Comparison of ENCODE assay signal across 24 cellular contexts in the genomic region with DNA sequence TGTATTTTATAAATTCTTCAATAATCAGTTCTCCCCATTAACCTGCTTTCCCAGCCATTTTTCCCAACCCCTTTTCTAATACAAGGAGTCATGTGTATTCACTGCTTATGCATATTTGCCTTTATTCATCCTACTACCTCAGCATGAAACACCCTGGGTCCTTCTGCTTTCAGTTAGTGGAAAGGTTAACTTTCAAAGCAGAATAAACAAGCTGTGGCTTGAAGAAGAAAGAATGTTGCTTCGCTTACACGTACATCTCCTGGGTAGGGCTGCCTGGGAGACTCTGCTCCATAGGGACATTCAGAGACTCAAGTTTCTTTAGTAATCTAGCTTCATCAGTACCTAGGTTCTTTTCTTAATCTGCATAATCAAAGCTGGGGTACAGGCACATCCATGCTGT.
A peak's percentile ranks its signal among the peaks of the same experiment; 100 is the strongest.
DNase-seq lines count a peak whose midpoint lies in the region; ATAC-seq, FAIRE-seq and TF ChIP-seq lines count a peak whose summit lies in the region.
"Had no signal": no experiment of that assay in that cellular context is flagged by ENCODE, and none has a peak within 500 bp of the region (broad histone marks: within the 10 kb centered on the region; RNA-seq: fewer than 3 reads in every experiment).

No MANE protein-coding gene starts in this region.

- peaks cover 2% of the 10 kb centered on the region for H3K27me3 Mint-ChIP-seq in GM23338 (ENCODE audit: insufficient read depth, low read depth, poor library complexity)
- H3K27me3 Mint-ChIP-seq: B cell; CD4-positive, alpha-beta T cell had no signal

- H3K4me3 ChIP-seq in GM23338 = no peak overlapping the region
- no peak overlapping the region for H3K4me3 ChIP-seq in bronchial epithelial cell (ENCODE audit: low read depth, low read length)
- no peak overlapping the region for H3K4me3 ChIP-seq in lower leg skin (ENCODE audit: low read depth, poor library complexity, severe bottlenecking)
- H3K4me3 ChIP-seq in heart left ventricle = no peak overlapping the region
- H3K4me3 ChIP-seq: A549; BLaER1 treated with 17β-estradiol and CSF1 and Interleukin-3, amounts not matched to agents 10 nM and 100 nM had no signal

- peak; percentile 27 for DNase-seq in NCI-H2171 treated with DMSO at 0.1 percent for 48 hours (lab: John Stamatoyannopoulos, UW)
- DNase-seq in NCI-H2171 (lab: John Stamatoyannopoulos, UW) = no peak
- DNase-seq in GM23338 (ENCODE audit: low spot score) = peak; percentile 5
- peak; percentile 49 for DNase-seq in bronchial epithelial cell (ENCODE audit: low read depth)
- DNase-seq in foreskin keratinocyte = peak; percentile 49 to 77
- DNase-seq in lower leg skin (ENCODE audit: low spot score in 2 of 2) = no peak
- DNase-seq in heart left ventricle = no peak
- DNase-seq: AML-193; Caco-2; Calu3; CD4-positive, alpha-beta T cell; CD8-positive, alpha-beta T cell; DMS79 treated with DMSO at 0.1 percent for 48 hours; GF-D8 had no signal

- no peak overlapping the region for H3K27ac Mint-ChIP-seq in GM23338
- H3K27ac Mint-ChIP-seq: B cell; CD4-positive, alpha-beta T cell; CD8-positive, alpha-beta T cell had no signal

- no peaks in the 10 kb centered on the region for H3K9me3 Mint-ChIP-seq in GM23338

- no peaks in the 10 kb centered on the region for H3K36me3 Mint-ChIP-seq in GM23338 (ENCODE audit: low read depth)
- H3K36me3 Mint-ChIP-seq: CD8-positive, alpha-beta T cell had no signal

- peaks cover 16% of the 10 kb centered on the region for H3K4me1 Mint-ChIP-seq in GM23338
- H3K4me1 Mint-ChIP-seq: B cell had no signal

- H3K4me2 ChIP-seq in GM23338 = no peak overlapping the region
- H3K4me2 ChIP-seq: A549; BLaER1 treated with 17β-estradiol and CSF1 and Interleukin-3, amounts not matched to agents 10 nM and 100 nM had no signal

- intact Hi-C loops in lower leg skin (cut with DNase I; ENCODE audit: low total_unique reads) (no loop called here), heart left ventricle (cut with DNase I) (no loop called here)

- H3K4me3 Mint-ChIP-seq in GM23338 = no peak overlapping the region
- H3K4me3 Mint-ChIP-seq: B cell; CD4-positive, alpha-beta T cell; CD8-positive, alpha-beta T cell had no signal

- no peak for FAIRE-seq in bronchial epithelial cell (lab: Jason Lieb, UNC)
- FAIRE-seq: A549, D721Med, G401.6, GM12891, GM19239 had no signal

- no peaks in the 10 kb centered on the region; the same call in 1 of the 2 replicates for H3K9me2 ChIP-seq in GM23338 (ENCODE audit: insufficient read depth)

- TF ChIP-seq POLR2A in lower leg skin (IDR thresholded peaks at IDR 0.05) (no peak), heart left ventricle (IDR thresholded peaks at IDR 0.05) (no peak)

- H3K36me3 ChIP-seq in GM23338 (ENCODE audit: insufficient read depth) (no peaks in the 10 kb centered on the region), bronchial epithelial cell (ENCODE audit: control insufficient read depth, insufficient read depth, low read length) (no peaks in the 10 kb centered on the region), heart left ventricle (no peaks in the 10 kb centered on the region)
- H3K36me3 ChIP-seq: BLaER1 treated with 17β-estradiol and CSF1 and Interleukin-3, amounts not matched to agents 10 nM and 100 nM had no signal

- H3K27me3 ChIP-seq in GM23338 (ENCODE audit: insufficient read depth) (no peaks in the 10 kb centered on the region), bronchial epithelial cell (ENCODE audit: control insufficient read depth, insufficient read depth, low read length) (no peaks in the 10 kb centered on the region), foreskin keratinocyte (no peaks in the 10 kb centered on the region), heart left ventricle (no peaks in the 10 kb centered on the region)
- H3K27me3 ChIP-seq: BLaER1 treated with 17β-estradiol and CSF1 and Interleukin-3, amounts not matched to agents 10 nM and 100 nM had no signal

- no peaks in the 10 kb centered on the region for H3K79me2 ChIP-seq in GM23338 (replicated peaks; ENCODE audit: insufficient read depth)

- WGBS in lower leg skin, 2 donors = 38 to 59% methylated on average over 2 of the region's 2 CpGs
- WGBS in heart left ventricle, 4 donors = 59 to 90% (median 85%) methylated on average over 2 of the region's 2 CpGs

- no peak for TF ChIP-seq CTCF in GM23338 (conservative IDR thresholded peaks at IDR 0.05; ENCODE audit: low read depth in 2 of 2)
- TF ChIP-seq CTCF in bronchial epithelial cell (IDR thresholded peaks at IDR 0.05; ENCODE audit: insufficient read depth, low read length, severe bottlenecking) = no peak
- no peak for TF ChIP-seq CTCF in foreskin keratinocyte (conservative IDR thresholded peaks at IDR 0.05)
- no peak for TF ChIP-seq CTCF in lower leg skin (IDR thresholded peaks at IDR 0.05)
- TF ChIP-seq CTCF in heart left ventricle (IDR thresholded peaks at IDR 0.05) = no peak

- no peaks in the 10 kb centered on the region for H3F3A ChIP-seq in GM23338 (replicated peaks; ENCODE audit: low read depth)

- ATAC-seq in GM23338 (no peak; the same call in 2 of the 3 replicates), foreskin keratinocyte (peak; percentile 18), GM18868 (IDR thresholded peaks at IDR 0.05; ENCODE audit: unreplicated experiment) (no peak), heart left ventricle (no peak)
- ATAC-seq: A549; CD8-positive, alpha-beta T cell had no signal

- H3K27ac ChIP-seq in GM23338 (ENCODE audit: low read depth) (no peak overlapping the region), foreskin keratinocyte (no peak overlapping the region), heart left ventricle (no peak overlapping the region)
- H3K27ac ChIP-seq: 22Rv1; A549; BLaER1 treated with 17β-estradiol and CSF1 and Interleukin-3, amounts not matched to agents 10 nM and 100 nM; C4-2B had no signal

- H3K4me1 ChIP-seq in GM23338 (ENCODE audit: insufficient read depth) (0 out of 2 replicates have a peak, but pooled peaks cover 6% of the 10 kb centered on the region), foreskin keratinocyte (no peaks in the 10 kb centered on the region), heart left ventricle (peaks cover 0 to 3% (median 0%) of the 10 kb centered on the region in 12 donors)
- H3K4me1 ChIP-seq: A549; BLaER1 treated with 17β-estradiol and CSF1 and Interleukin-3, amounts not matched to agents 10 nM and 100 nM; Caco-2 had no signal

- H4K20me1 ChIP-seq in GM23338 (replicated peaks; ENCODE audit: insufficient read depth) = no peaks in the 10 kb centered on the region
- H4K20me1 ChIP-seq: BLaER1 treated with 17β-estradiol and CSF1 and Interleukin-3, amounts not matched to agents 10 nM and 100 nM had no signal

- H2AFZ ChIP-seq in GM23338 = no peak overlapping the region

- peaks cover 0 to 5% (median 0%) of the 10 kb centered on the region in 12 donors for H3K9me3 ChIP-seq in heart left ventricle
- H3K9me3 ChIP-seq: A549, Caco-2 had no signal

TF ChIP-seq in GM23338, 12 proteins besides CTCF, POLR2A, EP300 and RAD21 (continues in another document):
- TF ChIP-seq STAT1 (IDR thresholded peaks at IDR 0.05; ENCODE audit: unreplicated experiment) (no peak), POLR2AphosphoS5 (IDR thresholded peaks at IDR 0.05; ENCODE audit: low read depth) (no peak), CREB1 (CRISPR knock-in tag; IDR thresholded peaks at IDR 0.05; ENCODE audit: low read depth) (no peak)

Comparison
In these comparisons a context has a peak if more than half of its experiments do, and no peak if none do; other contexts are left out.
1. DNase-seq: peak in NCI-H2171 treated with DMSO at 0.1 percent for 48 hours (single experiment), GM23338 (single experiment), bronchial epithelial cell (single experiment) and foreskin keratinocyte (2 of 2); none in NCI-H2171 (single experiment), lower leg skin (0 of 2) and heart left ventricle (0 of 5).